In the genomic region with DNA sequence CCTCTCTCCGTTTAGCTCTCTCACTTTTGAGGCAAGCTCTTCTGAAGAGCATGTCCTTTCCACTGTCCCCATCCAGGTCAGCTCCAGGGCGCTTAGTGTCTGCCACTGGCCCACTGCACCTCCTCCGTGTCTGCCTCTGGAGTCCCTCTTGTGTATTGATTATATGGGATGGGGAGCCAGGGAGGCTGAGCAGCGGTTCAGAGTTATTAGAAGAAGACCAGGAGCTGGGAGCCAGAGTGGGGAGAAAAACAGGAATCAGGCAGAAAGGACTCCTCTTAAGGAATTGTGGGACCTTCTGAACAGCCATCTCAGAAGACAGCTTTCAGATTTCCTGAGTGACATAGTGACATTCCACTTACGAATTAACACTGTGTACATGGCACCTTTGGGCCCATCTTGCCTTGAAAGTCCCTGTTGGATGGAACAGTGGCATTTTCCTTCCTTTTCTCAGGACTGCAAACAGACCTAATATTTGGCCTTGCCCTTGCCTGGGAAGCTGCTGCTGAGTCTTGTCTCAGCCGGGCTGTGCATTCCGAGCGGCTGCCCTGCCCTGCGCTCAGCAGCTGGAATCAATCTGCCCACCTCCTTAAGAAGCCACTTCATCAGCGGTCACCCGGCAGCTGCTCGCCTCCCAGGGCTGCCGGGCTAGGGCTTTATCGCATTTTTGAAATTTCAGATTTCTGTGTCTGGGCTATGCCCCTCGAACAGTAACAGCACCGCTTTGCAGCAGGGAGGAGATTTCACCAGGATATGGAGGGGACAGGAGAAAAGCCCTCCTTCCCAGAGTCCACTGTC, we compare ENCODE assay signal across 10 cellular contexts.
DNase-seq lines count a peak whose midpoint lies in the region; FAIRE-seq and TF ChIP-seq lines count a peak whose summit lies in the region.
"Had no signal": no experiment of that assay in that cellular context is flagged by ENCODE, and none has a peak within 500 bp of the region (broad histone marks: within the 10 kb centered on the region; RNA-seq: fewer than 3 reads in every experiment).

No MANE protein-coding gene starts in this region.

- H3K9me3 ChIP-seq in MG63 = no peaks in the 10 kb centered on the region
- H3K9me3 ChIP-seq in esophagus (ENCODE audit: control insufficient read depth in 2 of 2, insufficient read depth in 1 of 2, low read depth in 1 of 2, low read length in 1 of 2) = peaks cover 0 to 3% of the 10 kb centered on the region in 2 donors

- peaks cover 43% of the 10 kb centered on the region for H3K4me1 Mint-ChIP-seq in mesothelial cell of epicardium
- H3K4me1 Mint-ChIP-seq in type B pancreatic cell (ENCODE audit: unreplicated experiment) = peaks cover 29% of the 10 kb centered on the region

- H3K27ac Mint-ChIP-seq in mesothelial cell of epicardium (peak overlapping the region; percentile 87), type B pancreatic cell (peak overlapping the region; percentile 80)
- H3K27ac Mint-ChIP-seq: activated naive CD8-positive, alpha-beta T cell treated with anti-CD3 and anti-CD28 coated beads, Interleukin-2, amount 10 ng/mL, durations not matched to agents 7 days and 5 days; memory B cell had no signal

- 47 to 63% methylated on average over 16 of the region's 16 CpGs for WGBS in esophagus, 2 donors

- H3K9me3 Mint-ChIP-seq in mesothelial cell of epicardium (no peaks in the 10 kb centered on the region), type B pancreatic cell (no peaks in the 10 kb centered on the region)
- H3K9me3 Mint-ChIP-seq: activated naive CD8-positive, alpha-beta T cell treated with anti-CD3 and anti-CD28 coated beads, Interleukin-2, amount 10 ng/mL, durations not matched to agents 7 days and 5 days; memory B cell had no signal

- peaks cover 0 to 8% of the 10 kb centered on the region in 2 donors for H3K4me1 ChIP-seq in esophagus (ENCODE audit: control insufficient read depth in 2 of 2, insufficient read depth in 2 of 2, low read length in 1 of 2)

- no peaks in the 10 kb centered on the region for H3K36me3 Mint-ChIP-seq in mesothelial cell of epicardium
- H3K36me3 Mint-ChIP-seq in type B pancreatic cell = no peaks in the 10 kb centered on the region
- H3K36me3 Mint-ChIP-seq: activated naive CD8-positive, alpha-beta T cell treated with anti-CD3 and anti-CD28 coated beads, Interleukin-2, amount 10 ng/mL, durations not matched to agents 7 days and 5 days; memory B cell had no signal

- H3K27me3 ChIP-seq in MG63 (no peaks in the 10 kb centered on the region), esophagus (ENCODE audit: control insufficient read depth in 1 of 2, insufficient read depth in 2 of 2, low read length in 2 of 2) (peaks cover 0 to 5% of the 10 kb centered on the region in 2 donors)

- H3K4me3 ChIP-seq in MG63 (peak overlapping the region; percentile 26), esophagus (ENCODE audit: low read depth in 1 of 2, low read length in 2 of 2) (peak overlapping the region in 1 of 2 donors; percentile 8)

- H3K27me3 Mint-ChIP-seq in mesothelial cell of epicardium (ENCODE audit: low read depth) = peaks cover 27% of the 10 kb centered on the region
- H3K27me3 Mint-ChIP-seq in type B pancreatic cell = peaks cover 21% of the 10 kb centered on the region

- peak; percentile 63 for DNase-seq in MG63
- DNase-seq in mesothelial cell of epicardium (ENCODE audit: low spot score in 2 of 2, unreplicated experiment in 2 of 2) = peak in 1 of 2 experiments; percentile 55
- DNase-seq in type B pancreatic cell (ENCODE audit: extremely low spot score, unreplicated experiment) = no peak
- no peak for DNase-seq in urothelium cell line (ENCODE audit: low spot score)
- DNase-seq in activated CD4-positive, CD25-positive, alpha-beta regulatory T cell treated with anti-CD3 and anti-CD28 coated beads, Interleukin-2, amount 50 U/mL, for 72 hours = no peak
- no peak for DNase-seq in NCI-H1930 (lab: John Stamatoyannopoulos, UW)
- DNase-seq: activated naive CD8-positive, alpha-beta T cell treated with anti-CD3 and anti-CD28 coated beads, Interleukin-2, amount 10 ng/mL, durations not matched to agents 7 days and 5 days; SW 1271 had no signal

- no peak for FAIRE-seq in urothelium cell line (lab: Jason Lieb, UNC)

- H3K4me3 Mint-ChIP-seq in mesothelial cell of epicardium = peak overlapping the region; percentile 88
- peak overlapping the region; percentile 85 for H3K4me3 Mint-ChIP-seq in type B pancreatic cell
- H3K4me3 Mint-ChIP-seq: activated naive CD8-positive, alpha-beta T cell treated with anti-CD3 and anti-CD28 coated beads, Interleukin-2, amount 10 ng/mL, durations not matched to agents 7 days and 5 days; memory B cell had no signal

- TF ChIP-seq CTCF in mesothelial cell of epicardium (IDR thresholded peaks at IDR 0.05; ENCODE audit: unreplicated experiment) (no peak), type B pancreatic cell (conservative IDR thresholded peaks at IDR 0.05) (no peak)

- H3K36me3 ChIP-seq in MG63 = no peaks in the 10 kb centered on the region
- H3K36me3 ChIP-seq in esophagus (ENCODE audit: control insufficient read depth in 2 of 2, insufficient read depth in 2 of 2, low read length in 1 of 2) = no peaks in the 10 kb centered on the region

- peak overlapping the region; percentile 34 to 72 for H3K27ac ChIP-seq in esophagus (ENCODE audit: low read depth in 2 of 2, low read length in 1 of 2)
